ENCODE assay signal across 8 cellular contexts in the genomic region with DNA sequence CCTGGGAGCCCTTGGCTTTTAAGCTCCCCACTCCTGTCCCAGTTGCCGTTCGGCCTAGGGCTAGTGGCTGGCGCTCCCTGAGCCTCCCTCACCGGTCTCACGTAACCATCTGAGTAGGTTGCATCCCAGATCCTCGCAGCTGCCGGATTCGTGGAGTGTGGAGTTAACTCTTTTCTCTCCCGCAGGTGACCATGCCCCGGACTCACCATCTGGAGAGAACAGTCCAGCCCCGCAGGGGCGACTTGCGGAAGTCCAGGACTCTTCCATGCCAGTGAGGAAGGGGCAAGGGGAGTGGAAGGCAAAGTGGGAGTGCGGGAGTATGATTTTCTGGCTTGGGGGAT. TPM values are rescaled to one million over a fixed set of nuclear protein-coding genes. Genes with fewer than 3 reads are reported as not detected.
DNase-seq lines count a peak whose midpoint lies in the region; ATAC-seq and TF ChIP-seq lines count a peak whose summit lies in the region.

No MANE protein-coding gene starts in this region.

- H3K4me3 ChIP-seq in PC-3 (ENCODE audit: low read length) = peak overlapping the region; percentile 79
- H3K4me3 ChIP-seq in endodermal cell (ENCODE audit: low read length) = peak overlapping the region; percentile 97

- H3K9me3 ChIP-seq in CD4-positive, alpha-beta T cell (ENCODE audit: control insufficient read depth, low read length) = no peaks in the 10 kb centered on the region
- no peaks in the 10 kb centered on the region for H3K9me3 ChIP-seq in PC-3 (ENCODE audit: low read length)
- no peaks in the 10 kb centered on the region for H3K9me3 ChIP-seq in endodermal cell (ENCODE audit: control insufficient read depth, low read length)

- intact Hi-C loops in CD4-positive, alpha-beta T cell (cut with DNase I, micrococcal nuclease) = no loop called here
- intact Hi-C loops in PC-3 (cut with micrococcal nuclease) = no loop called here

- ATAC-seq in CD4-positive, alpha-beta T cell (ENCODE audit: poor library complexity) = no peak
- ATAC-seq in PC-3 (no peak), GM21723 (IDR thresholded peaks at IDR 0.05; ENCODE audit: unreplicated experiment) (no peak)

- H2AFZ ChIP-seq in PC-3 (ENCODE audit: low read length) = peak overlapping the region; percentile 93

- peaks cover 11% of the 10 kb centered on the region for H3F3A ChIP-seq in PC-3 (ENCODE audit: low read length, unreplicated experiment)

- H3K27me3 ChIP-seq in CD4-positive, alpha-beta T cell (ENCODE audit: control insufficient read depth, insufficient read depth, low read length) = no peaks in the 10 kb centered on the region
- H3K27me3 ChIP-seq in PC-3 (ENCODE audit: low read length) = no peaks in the 10 kb centered on the region
- H3K27me3 ChIP-seq in endodermal cell (ENCODE audit: control insufficient read depth, insufficient read depth, low read length, poor library complexity, severe bottlenecking) = no peaks in the 10 kb centered on the region

- H3K36me3 ChIP-seq in PC-3 (ENCODE audit: low read depth, low read length) = peaks cover 25% of the 10 kb centered on the region
- peaks cover 52% of the 10 kb centered on the region for H3K36me3 ChIP-seq in endodermal cell (ENCODE audit: control insufficient read depth, insufficient read depth, low read length)

- H3K4me2 ChIP-seq in PC-3 (ENCODE audit: low read length) = peak overlapping the region; percentile 98

- peak overlapping the region; percentile 90 for H3K9ac ChIP-seq in PC-3 (ENCODE audit: low read length)
- peak overlapping the region; percentile 64 for H3K9ac ChIP-seq in endodermal cell (ENCODE audit: extremely low read depth, low read length, poor library complexity, severe bottlenecking)

- CTCF ChIA-PET in CD4-positive, alpha-beta T cell (lab: Charles Lee) = interaction anchor here (0.5 to 5.2 kb wide), 4 partner anchors 23 to 149 kb away, joined by 4 to 80 read pairs (median 22); a partner anchor contains a TSS
- CTCF ChIA-PET in PC-3 (lab: Charles Lee) = interaction anchor here (0.6 to 2.0 kb wide), 2 partner anchors 81 to 91 kb away, joined by 5 to 6 read pairs; no protein-coding TSS in a partner anchor

- DNase-seq in CD4-positive, alpha-beta T cell = no peak
- DNase-seq in PC-3 = peak; percentile 35
- no peak for DNase-seq in endodermal cell
- no peak for DNase-seq in NCI-H2029 (lab: John Stamatoyannopoulos, UW)
- DNase-seq in NCI-H2196 (lab: John Stamatoyannopoulos, UW; ENCODE audit: unreplicated experiment) = no peak
- no peak for DNase-seq in NCI-H2227 treated with DMSO at 0.1 percent for 48 hours (lab: John Stamatoyannopoulos, UW)

- 6 to 10% methylated on average over 11 to 14 of the region's 14 CpGs for WGBS in endodermal cell (ENCODE audit: insufficient coverage in 1 of 2, insufficient read length in 1 of 2), 2 experiments

- POLR2A ChIA-PET in CD4-positive, alpha-beta T cell (lab: Charles Lee) = interaction anchor here (1.2 to 5.8 kb wide), 11 partner anchors 10 to 246 kb away, joined by 3 to 248 read pairs (median 33); a partner anchor contains a TSS
- POLR2A ChIA-PET in PC-3 (lab: Charles Lee; ENCODE audit: unreplicated experiment) = interaction anchor here (0.5 to 0.6 kb wide), 2 partner anchors 38 to 284 kb away, joined by 3 to 12 read pairs; no protein-coding TSS in a partner anchor

- H3K9me2 ChIP-seq in PC-3 (replicated peaks; ENCODE audit: low read length) = no peaks in the 10 kb centered on the region

- no peaks in the 10 kb centered on the region for H3K27me3 Mint-ChIP-seq in CD4-positive, alpha-beta T cell
- H3K27me3 Mint-ChIP-seq in endodermal cell (ENCODE audit: insufficient read depth) (no peaks in the 10 kb centered on the region), nephron (ENCODE audit: low read depth) (no peaks in the 10 kb centered on the region)

- no peak for TF ChIP-seq CTCF in CD4-positive, alpha-beta T cell (IDR thresholded peaks at IDR 0.05)
- no peak for TF ChIP-seq CTCF in PC-3 (conservative IDR thresholded peaks at IDR 0.05; ENCODE audit: low read depth, low read length)
- TF ChIP-seq CTCF in endodermal cell (conservative IDR thresholded peaks at IDR 0.05) = no peak
- no peak for TF ChIP-seq CTCF in nephron (IDR thresholded peaks at IDR 0.05; ENCODE audit: unreplicated experiment in 3 of 3)

- no peaks in the 10 kb centered on the region for H3K9me3 Mint-ChIP-seq in CD4-positive, alpha-beta T cell
- H3K9me3 Mint-ChIP-seq in endodermal cell (no peaks in the 10 kb centered on the region), nephron (no peaks in the 10 kb centered on the region)

- peak overlapping the region; percentile 94 for H3K27ac Mint-ChIP-seq in CD4-positive, alpha-beta T cell
- H3K27ac Mint-ChIP-seq in endodermal cell (peak overlapping the region; percentile 91), nephron (peak overlapping the region; percentile 78 to 99 (median 97))

- BruUV-seq in PC-3 (replicated peaks; lab: Mats Ljungman, UMichigan) = no TSS peak

- H3K4me1 ChIP-seq in PC-3 (ENCODE audit: insufficient read depth, low read length) (peaks cover 24% of the 10 kb centered on the region), endodermal cell (ENCODE audit: control insufficient read depth, insufficient read depth, low read length) (peaks cover 10% of the 10 kb centered on the region)

- peak overlapping the region; percentile 94 for H3K4me3 Mint-ChIP-seq in CD4-positive, alpha-beta T cell
- peak overlapping the region; percentile 88 for H3K4me3 Mint-ChIP-seq in endodermal cell
- peak overlapping the region; percentile 90 to 93 (median 92) for H3K4me3 Mint-ChIP-seq in nephron

- peaks cover 14% of the 10 kb centered on the region for H4K20me1 ChIP-seq in PC-3 (ENCODE audit: low read length)

- H3K4me1 Mint-ChIP-seq in CD4-positive, alpha-beta T cell (ENCODE audit: low read depth) = peaks cover 41% of the 10 kb centered on the region
- H3K4me1 Mint-ChIP-seq in endodermal cell (peaks cover 20% of the 10 kb centered on the region), nephron (peaks cover 22% of the 10 kb centered on the region)

- peaks cover 84% of the 10 kb centered on the region for H3K36me3 Mint-ChIP-seq in CD4-positive, alpha-beta T cell (ENCODE audit: low read depth)
- H3K36me3 Mint-ChIP-seq in endodermal cell (ENCODE audit: low read depth) (peaks cover 43% of the 10 kb centered on the region), nephron (ENCODE audit: low read depth) (peaks cover 23% of the 10 kb centered on the region)

- H3K79me2 ChIP-seq in PC-3 (ENCODE audit: low read length) = peaks cover 44% of the 10 kb centered on the region

- H3K27ac ChIP-seq in CD4-positive, alpha-beta T cell (ENCODE audit: low read depth, low read length) = peak overlapping the region; percentile 92
- peak overlapping the region; percentile 74 for H3K27ac ChIP-seq in PC-3 (ENCODE audit: low read length)
- no peak overlapping the region for H3K27ac ChIP-seq in endodermal cell (ENCODE audit: low read depth, low read length)

RNA-seq across cellular contexts. Expression of a gene that starts 0.9 kb away (rescaled TPM):
- total RNA-seq in CD4-positive, alpha-beta T cell = 10 to 100 TPM; 37.7 to 39.2 TPM
- total RNA-seq in PC-3 (2014; rRNA removed) (82.0 and 94.6 TPM in 2 replicates), endodermal cell (10 to 100 TPM; 51.0 to 64.5 TPM)
- polyA plus RNA-seq in endodermal cell (2013, experiment 1 of 2) = 64.5 TPM
- polyA plus RNA-seq in endodermal cell (2013, experiment 2 of 2) = 60.0 TPM

RNA-seq across cellular contexts. Expression of a gene that starts 3.2 kb away (rescaled TPM):
- total RNA-seq in CD4-positive, alpha-beta T cell = 100 to 1,000 TPM; 322 to 331 TPM
- total RNA-seq in PC-3 (2014; rRNA removed) = 2,710 and 3,139 TPM in 2 replicates
- total RNA-seq in endodermal cell = 1,000 to 10,000 TPM; 1,218 to 1,284 TPM
- polyA plus RNA-seq in endodermal cell (2013, experiment 1 of 2) = 1,019 TPM
- polyA plus RNA-seq in endodermal cell (2013, experiment 2 of 2) = 1,005 TPM

RNA-seq across cellular contexts. Expression of a gene that starts 11.5 kb away (rescaled TPM):
- total RNA-seq in CD4-positive, alpha-beta T cell = 1 to 10 TPM; 5.2 to 5.9 TPM
- 2.6 and 4.5 TPM in 2 replicates for total RNA-seq in PC-3 (2014; rRNA removed)
- 10 to 100 TPM; 84.5 to 99.6 TPM for total RNA-seq in endodermal cell
- 44.2 TPM for polyA plus RNA-seq in endodermal cell (2013, experiment 1 of 2)
- 46.6 TPM for polyA plus RNA-seq in endodermal cell (2013, experiment 2 of 2)

RNA-seq across cellular contexts. Expression of a gene that starts 18.5 kb away (rescaled TPM):
- total RNA-seq in CD4-positive, alpha-beta T cell = 10 to 100 TPM; 20.6 to 21.6 TPM
- total RNA-seq in PC-3 (2014; rRNA removed) = 0.11 TPM in 1 of 2 replicates, not detected in the other
- total RNA-seq in endodermal cell = not detected
- not detected for polyA plus RNA-seq in endodermal cell (2013, experiment 1 of 2)
- polyA plus RNA-seq in endodermal cell (2013, experiment 2 of 2) = not detected

RNA-seq across cellular contexts. Expression of a gene that starts 27.1 kb away (rescaled TPM):
- 10 to 100 TPM; 19.1 to 19.9 TPM for total RNA-seq in CD4-positive, alpha-beta T cell
- total RNA-seq in PC-3 (2014; rRNA removed) (221 TPM in 2 replicates), endodermal cell (10 to 100 TPM; 81.0 to 92.0 TPM)
- 64.2 TPM for polyA plus RNA-seq in endodermal cell (2013, experiment 1 of 2)
- polyA plus RNA-seq in endodermal cell (2013, experiment 2 of 2) = 62.7 TPM

Comparison
In these comparisons a context has a peak if more than half of its experiments do, and no peak if none do; other contexts are left out.
1. RNA of a gene that starts 11.5 kb away (total RNA-seq): 84.5 to 99.6 TPM in endodermal cell; 5.2 to 5.9 TPM in CD4-positive, alpha-beta T cell and 2.6 to 4.5 TPM in PC-3; every median in the first group is over 10 times any median in the second.
2. Peak in every context shown above with its lines, with median percentiles within 50 percentile points of each other: H3K27ac Mint-ChIP-seq and H3K4me3 Mint-ChIP-seq.